ENCODE assay signal across 8 cellular contexts in the genomic region with DNA sequence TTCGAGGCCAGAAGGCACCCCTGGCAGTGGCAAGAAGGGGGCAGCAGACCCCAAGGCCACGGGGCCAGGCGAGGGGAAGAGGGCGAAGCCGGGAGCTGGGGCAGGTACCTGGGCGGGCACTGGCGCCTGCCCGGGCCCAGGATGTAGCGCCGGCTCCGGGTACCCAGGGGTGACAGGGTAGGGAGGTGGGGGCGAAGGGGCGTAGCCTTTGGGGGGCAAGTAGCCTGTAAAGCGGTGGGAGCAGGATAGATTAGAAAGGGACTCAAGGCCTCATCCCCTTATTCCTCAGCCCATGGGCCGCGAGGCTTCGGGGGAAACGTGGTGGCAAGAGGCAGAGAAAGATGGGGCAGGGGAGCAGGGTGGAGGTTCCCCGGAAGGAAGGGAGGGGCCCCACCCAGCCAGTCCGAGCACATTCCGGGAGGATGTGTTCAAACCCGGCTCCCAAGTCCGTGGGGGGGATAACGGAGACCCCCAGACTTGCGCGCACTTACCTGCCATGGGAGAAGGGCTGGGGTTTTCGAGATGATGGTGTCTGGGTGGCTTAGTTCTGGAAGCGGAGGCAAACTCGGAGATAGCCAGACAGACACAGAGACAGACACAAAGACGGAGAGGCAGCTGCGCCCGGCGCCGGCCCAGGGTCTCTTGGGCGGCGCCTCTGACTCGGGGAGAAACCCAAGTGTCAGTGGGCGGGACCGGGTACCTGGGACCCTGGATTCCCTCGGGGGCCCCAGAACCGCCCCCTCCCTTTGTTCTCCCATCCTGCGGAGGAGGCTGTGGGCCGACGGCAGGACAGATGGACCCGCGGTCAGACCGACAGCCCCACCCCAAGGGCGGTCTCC. TPM values are rescaled to one million over a fixed set of nuclear protein-coding genes. Genes with fewer than 3 reads are reported as not detected.
DNase-seq lines count a peak whose midpoint lies in the region; ATAC-seq, FAIRE-seq and TF ChIP-seq lines count a peak whose summit lies in the region.

No MANE protein-coding gene starts in this region.

- H3K4ac ChIP-seq in IMR-90 (ENCODE audit: low read depth, low read length), result peak overlapping the region; percentile 77

- peaks cover 35% of the 10 kb centered on the region for H3K36me3 ChIP-seq in IMR-90 (ENCODE audit: control insufficient read depth, insufficient read depth, low read length)

- DNase-seq in D721Med (ENCODE audit: insufficient read length, low spot score), result peak; percentile 72
- DNase-seq in IMR-90, result no peak
- peak; percentile 84 for DNase-seq in activated CD4-positive, alpha-beta T cell treated with anti-CD3 and anti-CD28 coated beads, Interleukin-2, amount 10 ng/mL, durations not matched to agents 24 days and 14 days
- DNase-seq in effector CD8-positive, alpha-beta T cell (lab: John Stamatoyannopoulos, UW), result peak; percentile 71
- DNase-seq in myocyte (ENCODE audit: low read depth), result peak; percentile 51
- no peak for DNase-seq in NCI-H526 treated with DMSO at 0.1 percent for 48 hours (lab: John Stamatoyannopoulos, UW)

- peak overlapping the region; percentile 87 for H3K9ac ChIP-seq in IMR-90 (ENCODE audit: low read depth, low read length)

- dilution Hi-C loops in IMR-90 (cut with HindIII; ENCODE audit: low sequenced_read_pairs, unreplicated experiment), result no loop called here

- H3K56ac ChIP-seq in IMR-90 (ENCODE audit: extremely low read depth, insufficient read depth, low read length), result peak overlapping the region; percentile 48

- peak overlapping the region; percentile 57 for H2AK5ac ChIP-seq in IMR-90 (ENCODE audit: low read depth, low read length)

- FAIRE-seq in D721Med (lab: Jason Lieb, UNC), result no peak

- intact Hi-C loops in IMR-90 (cut with micrococcal nuclease), result no loop called here
- intact Hi-C loops in activated CD4-positive, alpha-beta T cell treated with anti-CD3 and anti-CD28 coated beads, Interleukin-2, amount 10 ng/mL, durations not matched to agents 24 days and 14 days (cut with micrococcal nuclease), result loop anchor here (1.0 to 2.0 kb wide), 4 partner anchors 10 to 91 kb away; partner anchors contain the start of genes POLR2A, TMEM102 and TMEM256

- POLR2A ChIA-PET in IMR-90 (lab: Charles Lee; ENCODE audit: unreplicated experiment), result interaction anchor here (0.6 to 1.0 kb wide), 4 partner anchors 9 to 273 kb away, joined by 3 to 6 read pairs (median 4); partner anchors contain the start of gene TMEM256

- H3K9me3 ChIP-seq in IMR-90 (ENCODE audit: control insufficient read depth, insufficient read depth, low read length), result no peaks in the 10 kb centered on the region

- H2BK120ac ChIP-seq in IMR-90 (ENCODE audit: low read depth, low read length), result no peak overlapping the region

- CTCF ChIA-PET in IMR-90 (lab: Yijun Ruan, JAX), result no interaction called here

- peak overlapping the region; percentile 5 for H4K5ac ChIP-seq in IMR-90 (ENCODE audit: low read depth, low read length)

- in situ Hi-C loops in IMR-90 (cut with MboI; ENCODE audit: low sequenced_read_pairs), result loop anchor here (5.0 kb wide), 1 partner anchor 37 kb away; the partner anchor contains the start of gene TMEM95

- peak overlapping the region; percentile 96 for H3K4me3 Mint-ChIP-seq in activated CD4-positive, alpha-beta T cell treated with anti-CD3 and anti-CD28 coated beads, Interleukin-2, amount 10 ng/mL, durations not matched to agents 24 days and 14 days

- H2BK5ac ChIP-seq in IMR-90 (ENCODE audit: low read depth, low read length, poor library complexity, severe bottlenecking), result peak overlapping the region; percentile 52

- WGBS in IMR-90 (ENCODE audit: extremely low coverage in 2 of 2, insufficient read length in 1 of 2), 2 experiments, result 3% methylated on average over 10 of the region's 48 CpGs; no CpG with 5 or more reads in 1 of the 2 experiments

- BruUV-seq in IMR-90 (replicated peaks; lab: Mats Ljungman, UMichigan), result no TSS peak

- no peak overlapping the region for H2BK15ac ChIP-seq in IMR-90 (ENCODE audit: low read depth, low read length)

- no peak overlapping the region for H2BK20ac ChIP-seq in IMR-90 (ENCODE audit: low read depth, low read length)

- H3K4me1 Mint-ChIP-seq in activated CD4-positive, alpha-beta T cell treated with anti-CD3 and anti-CD28 coated beads, Interleukin-2, amount 10 ng/mL, durations not matched to agents 24 days and 14 days, result peaks cover 28% of the 10 kb centered on the region

- no peaks in the 10 kb centered on the region for H4K20me1 ChIP-seq in IMR-90 (ENCODE audit: insufficient read depth, low read length)

- H3K4me3 ChIP-seq in IMR-90 (ENCODE audit: insufficient read depth, low read depth, low read length), result peak overlapping the region; percentile 70

- ATAC-seq in GM21381 (IDR thresholded peaks at IDR 0.05; ENCODE audit: unreplicated experiment) (peak; percentile 44), IMR-90 (ENCODE audit: low read depth) (peak; percentile 28)

- peak overlapping the region; percentile 65 for H3K4me2 ChIP-seq in IMR-90 (ENCODE audit: low read depth, low read length)

- H3K9me1 ChIP-seq in IMR-90 (ENCODE audit: insufficient read depth, low read length), result peaks cover 7% of the 10 kb centered on the region; the same call in 1 of the 2 replicates

- H3K27ac ChIP-seq in IMR-90 (ENCODE audit: insufficient read depth, low read length) (peak overlapping the region; percentile 77), temporal lobe (ENCODE audit: low read depth, low read length) (peak overlapping the region; percentile 22)

- H3K14ac ChIP-seq in IMR-90 (replicated peaks; ENCODE audit: low read depth, low read length), result peak overlapping the region; percentile 44

- H3K27ac Mint-ChIP-seq in activated CD4-positive, alpha-beta T cell treated with anti-CD3 and anti-CD28 coated beads, Interleukin-2, amount 10 ng/mL, durations not matched to agents 24 days and 14 days, result peak overlapping the region; percentile 90

- peak overlapping the region; percentile 63; the same call in 1 of the 2 replicates for H4K91ac ChIP-seq in IMR-90 (ENCODE audit: insufficient read depth, low read depth, low read length)

- TF ChIP-seq RAD21 in IMR-90 (IDR thresholded peaks at IDR 0.05; ENCODE audit: low read length), result peak; percentile 16; the same call in 1 of the 2 replicates

- H3K79me1 ChIP-seq in IMR-90 (ENCODE audit: low read depth in 1 of 2, low read length in 2 of 2), result peaks cover 14 to 32% of the 10 kb centered on the region in 2 experiments

- peak overlapping the region; percentile 86 for H2AK9ac ChIP-seq in IMR-90 (replicated peaks; ENCODE audit: low read depth, low read length, poor library complexity)

- peak overlapping the region; percentile 39; the same call in 1 of the 2 replicates for H3K23ac ChIP-seq in IMR-90 (ENCODE audit: low read depth, low read length)

- no peaks in the 10 kb centered on the region for H3K27me3 ChIP-seq in IMR-90 (ENCODE audit: control insufficient read depth, insufficient read depth, low read length)

- peaks cover 8% of the 10 kb centered on the region for H3K4me1 ChIP-seq in IMR-90 (ENCODE audit: control insufficient read depth, insufficient read depth, low read length)

- H4K8ac ChIP-seq in IMR-90 (ENCODE audit: low read depth in 2 of 2, low read length in 2 of 2), result peak overlapping the region; percentile 50 to 89; a peak in 2 of 4 replicates

- peaks cover 23% of the 10 kb centered on the region for H3K36me3 Mint-ChIP-seq in activated CD4-positive, alpha-beta T cell treated with anti-CD3 and anti-CD28 coated beads, Interleukin-2, amount 10 ng/mL, durations not matched to agents 24 days and 14 days (ENCODE audit: low read depth)

- no peak overlapping the region for H3K18ac ChIP-seq in IMR-90 (ENCODE audit: low read depth, low read length)

- TF ChIP-seq CTCF in D721Med (IDR thresholded peaks at IDR 0.05; ENCODE audit: insufficient read depth, missing control alignments), result no peak
- TF ChIP-seq CTCF in IMR-90 (conservative IDR thresholded peaks at IDR 0.05; ENCODE audit: low read depth, low read length), result no peak

- no peaks in the 10 kb centered on the region for H3K27me3 Mint-ChIP-seq in activated CD4-positive, alpha-beta T cell treated with anti-CD3 and anti-CD28 coated beads, Interleukin-2, amount 10 ng/mL, durations not matched to agents 24 days and 14 days

- no peaks in the 10 kb centered on the region for H3K9me3 Mint-ChIP-seq in activated CD4-positive, alpha-beta T cell treated with anti-CD3 and anti-CD28 coated beads, Interleukin-2, amount 10 ng/mL, durations not matched to agents 24 days and 14 days

- peak overlapping the region; percentile 80 for H2AFZ ChIP-seq in IMR-90 (replicated peaks; ENCODE audit: low read length, poor library complexity)

- no peak for TF ChIP-seq POLR2A in IMR-90 (IDR thresholded peaks at IDR 0.05; ENCODE audit: low read depth, low read length)

RNA-seq across cellular contexts. Expression of gene PLSCR3, which starts 0.5 kb away (rescaled TPM):
- total RNA-seq in IMR-90 (2012; rRNA removed) (6.1 and 6.4 TPM in 2 replicates), myocyte (15.1 and 22.3 TPM in 2 replicates), temporal lobe (9.3 TPM)
- polyA plus RNA-seq in IMR-90 (2012; rRNA removed), result 116 and 131 TPM in 2 replicates
- polyA plus RNA-seq in IMR-90 (2012; cell fraction: cytosol; rRNA removed), result 123 and 154 TPM in 2 replicates
- polyA plus RNA-seq in IMR-90 (2012; cell fraction: nucleus; rRNA removed; ENCODE audit: low replicate concordance), result 109 and 232 TPM in 2 replicates
- total RNA-seq in activated CD4-positive, alpha-beta T cell treated with anti-CD3 and anti-CD28 coated beads, Interleukin-2, amount 10 ng/mL, durations not matched to agents 24 days and 14 days, result 75.5 and 79.8 TPM in 2 replicates
- 79.7 TPM for polyA plus RNA-seq in myocyte (2012)

RNA-seq across cellular contexts. Expression of gene TMEM256, which starts 10.1 kb away (rescaled TPM):
- 35.3 and 38.4 TPM in 2 replicates for total RNA-seq in IMR-90 (2012; rRNA removed)
- polyA plus RNA-seq in IMR-90 (2012; rRNA removed), result 174 and 252 TPM in 2 replicates
- polyA plus RNA-seq in IMR-90 (2012; cell fraction: cytosol; rRNA removed), result 109 and 112 TPM in 2 replicates
- 17.8 and 27.6 TPM in 2 replicates for polyA plus RNA-seq in IMR-90 (2012; cell fraction: nucleus; rRNA removed; ENCODE audit: low replicate concordance)
- 47.4 and 59.3 TPM in 2 replicates for total RNA-seq in activated CD4-positive, alpha-beta T cell treated with anti-CD3 and anti-CD28 coated beads, Interleukin-2, amount 10 ng/mL, durations not matched to agents 24 days and 14 days
- 69.6 and 76.5 TPM in 2 replicates for total RNA-seq in myocyte
- 109 TPM for polyA plus RNA-seq in myocyte (2012)
- total RNA-seq in temporal lobe, result 29.7 TPM

RNA-seq across cellular contexts. Expression of gene TNK1, which starts 12.9 kb away (rescaled TPM):
- under 0.01 and 0.54 TPM in 2 replicates for total RNA-seq in IMR-90 (2012; rRNA removed)
- 0.44 and 0.55 TPM in 2 replicates for polyA plus RNA-seq in IMR-90 (2012; rRNA removed)
- polyA plus RNA-seq in IMR-90 (2012; cell fraction: cytosol; rRNA removed), result 0.53 and 0.74 TPM in 2 replicates
- 0.96 and 3.2 TPM in 2 replicates for polyA plus RNA-seq in IMR-90 (2012; cell fraction: nucleus; rRNA removed; ENCODE audit: low replicate concordance)
- total RNA-seq in activated CD4-positive, alpha-beta T cell treated with anti-CD3 and anti-CD28 coated beads, Interleukin-2, amount 10 ng/mL, durations not matched to agents 24 days and 14 days, result 5.3 and 5.5 TPM in 2 replicates
- not detected in 2 replicates for total RNA-seq in myocyte
- polyA plus RNA-seq in myocyte (2012), result 0.32 TPM
- total RNA-seq in temporal lobe, result 0.25 TPM

RNA-seq across cellular contexts. Expression of gene NLGN2, which starts 13.8 kb away (rescaled TPM):
- total RNA-seq in IMR-90 (2012; rRNA removed), result 1.7 and 1.8 TPM in 2 replicates
- 36.7 and 38.1 TPM in 2 replicates for polyA plus RNA-seq in IMR-90 (2012; rRNA removed)
- polyA plus RNA-seq in IMR-90 (2012; cell fraction: cytosol; rRNA removed), result 19.6 and 36.4 TPM in 2 replicates
- 187 and 347 TPM in 2 replicates for polyA plus RNA-seq in IMR-90 (2012; cell fraction: nucleus; rRNA removed; ENCODE audit: low replicate concordance)
- total RNA-seq in activated CD4-positive, alpha-beta T cell treated with anti-CD3 and anti-CD28 coated beads, Interleukin-2, amount 10 ng/mL, durations not matched to agents 24 days and 14 days, result 2.9 and 3.0 TPM in 2 replicates
- total RNA-seq in myocyte, result 5.7 and 7.2 TPM in 2 replicates
- 26.6 TPM for polyA plus RNA-seq in myocyte (2012)
- 27.0 TPM for total RNA-seq in temporal lobe

RNA-seq across cellular contexts. Expression of gene SPEM1, which starts 26.3 kb away (rescaled TPM):
- total RNA-seq in IMR-90 (2012; rRNA removed), result not detected in 2 replicates
- polyA plus RNA-seq in IMR-90 (2012; rRNA removed), result not detected in 2 replicates
- polyA plus RNA-seq in IMR-90 (2012; cell fraction: cytosol; rRNA removed), result not detected in 2 replicates
- not detected in 2 replicates for polyA plus RNA-seq in IMR-90 (2012; cell fraction: nucleus; rRNA removed; ENCODE audit: low replicate concordance)
- total RNA-seq in activated CD4-positive, alpha-beta T cell treated with anti-CD3 and anti-CD28 coated beads, Interleukin-2, amount 10 ng/mL, durations not matched to agents 24 days and 14 days, result not detected in 2 replicates
- total RNA-seq in myocyte, result not detected in 2 replicates
- not detected for polyA plus RNA-seq in myocyte (2012)
- total RNA-seq in temporal lobe, result not detected

Comparison
In these comparisons a context has a peak if more than half of its experiments do, and no peak if none do; other contexts are left out.
1. DNase-seq: peak in D721Med (single experiment), activated CD4-positive, alpha-beta T cell treated with anti-CD3 and anti-CD28 coated beads, Interleukin-2, amount 10 ng/mL, durations not matched to agents 24 days and 14 days (single experiment), effector CD8-positive, alpha-beta T cell (single experiment) and myocyte (single experiment); none in IMR-90 (single experiment) and NCI-H526 treated with DMSO at 0.1 percent for 48 hours (single experiment).